Comparison of ENCODE assay signal across 1 cellular context in genomic region chr10:95785942-95786669, GRCh38.
A peak's percentile ranks its signal among the peaks of the same experiment; 100 is the strongest.
TF ChIP-seq lines count a peak whose summit lies in the region.

No MANE protein-coding gene starts in this region.

TF ChIP-seq in GM12878, 131 proteins besides CTCF, POLR2A, EP300 and RAD21 (continued from another document):
- peak; percentile 60; the same call in 1 of the 2 replicates for TF ChIP-seq MLLT1 (IDR thresholded peaks at IDR 0.05)
- TF ChIP-seq FOXM1 (IDR thresholded peaks at IDR 0.05; ENCODE audit: low read depth, low read length), result peak; percentile 25; the same call in 1 of the 2 replicates
- TF ChIP-seq GABPA (IDR thresholded peaks at IDR 0.05; ENCODE audit: low read depth), result no peak
- TF ChIP-seq, protein P1, sequence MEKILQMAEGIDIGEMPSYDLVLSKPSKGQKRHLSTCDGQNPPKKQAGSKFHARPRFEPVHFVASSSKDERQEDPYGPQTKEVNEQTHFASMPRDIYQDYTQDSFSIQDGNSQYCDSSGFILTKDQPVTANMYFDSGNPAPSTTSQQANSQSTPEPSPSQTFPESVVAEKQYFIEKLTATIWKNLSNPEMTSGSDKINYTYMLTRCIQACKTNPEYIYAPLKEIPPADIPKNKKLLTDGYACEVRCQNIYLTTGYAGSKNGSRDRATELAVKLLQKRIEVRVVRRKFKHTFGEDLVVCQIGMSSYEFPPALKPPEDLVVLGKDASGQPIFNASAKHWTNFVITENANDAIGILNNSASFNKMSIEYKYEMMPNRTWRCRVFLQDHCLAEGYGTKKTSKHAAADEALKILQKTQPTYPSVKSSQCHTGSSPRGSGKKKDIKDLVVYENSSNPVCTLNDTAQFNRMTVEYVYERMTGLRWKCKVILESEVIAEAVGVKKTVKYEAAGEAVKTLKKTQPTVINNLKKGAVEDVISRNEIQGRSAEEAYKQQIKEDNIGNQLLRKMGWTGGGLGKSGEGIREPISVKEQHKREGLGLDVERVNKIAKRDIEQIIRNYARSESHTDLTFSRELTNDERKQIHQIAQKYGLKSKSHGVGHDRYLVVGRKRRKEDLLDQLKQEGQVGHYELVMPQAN (conservative IDR thresholded peaks at IDR 0.05), result no peak
- TF ChIP-seq ETV6 (conservative IDR thresholded peaks at IDR 0.05 in 1 of 2, IDR thresholded peaks at IDR 0.05 in 1 of 2; ENCODE audit: borderline replicate concordance in 1 of 2, low read depth in 1 of 2), result 0 out of 4 replicates have a peak, but pooled peaks of 1 of the 2 experiments have one; percentile 13
- 0 out of 2 replicates have a peak, but pooled peaks have one; percentile 24 for TF ChIP-seq NBN (IDR thresholded peaks at IDR 0.05)
- TF ChIP-seq USF2 (IDR thresholded peaks at IDR 0.05; ENCODE audit: borderline replicate concordance, low read depth, low read length), result no peak
- peak; percentile 70 for TF ChIP-seq IKZF1 (conservative IDR thresholded peaks at IDR 0.05)
- peak; percentile 69; the same call in 1 of the 2 replicates for TF ChIP-seq POLR2AphosphoS5 (IDR thresholded peaks at IDR 0.05; ENCODE audit: low read length)
- no peak for TF ChIP-seq CREM (IDR thresholded peaks at IDR 0.05; ENCODE audit: low read depth)
- peak; percentile 57 for TF ChIP-seq DPF2 (IDR thresholded peaks at IDR 0.05)
- TF ChIP-seq ZNF207 (IDR thresholded peaks at IDR 0.05; ENCODE audit: borderline replicate concordance), result peak; percentile 30; the same call in 1 of the 2 replicates
- no peak for TF ChIP-seq CHD1 (IDR thresholded peaks at IDR 0.05; ENCODE audit: low read depth, low read length)
- TF ChIP-seq JUNB (IDR thresholded peaks at IDR 0.05), result peak; percentile 58
- TF ChIP-seq MEF2A (IDR thresholded peaks at IDR 0.05; ENCODE audit: insufficient read depth, low read depth, low read length), result no peak
- TF ChIP-seq USF1 (IDR thresholded peaks at IDR 0.05; ENCODE audit: borderline replicate concordance, extremely low read length, insufficient read depth, low read depth, low read length), result no peak
- no peak for TF ChIP-seq PAX5 (IDR thresholded peaks at IDR 0.05; ENCODE audit: borderline replicate concordance, low read depth, low read length)
- TF ChIP-seq, protein P2, sequence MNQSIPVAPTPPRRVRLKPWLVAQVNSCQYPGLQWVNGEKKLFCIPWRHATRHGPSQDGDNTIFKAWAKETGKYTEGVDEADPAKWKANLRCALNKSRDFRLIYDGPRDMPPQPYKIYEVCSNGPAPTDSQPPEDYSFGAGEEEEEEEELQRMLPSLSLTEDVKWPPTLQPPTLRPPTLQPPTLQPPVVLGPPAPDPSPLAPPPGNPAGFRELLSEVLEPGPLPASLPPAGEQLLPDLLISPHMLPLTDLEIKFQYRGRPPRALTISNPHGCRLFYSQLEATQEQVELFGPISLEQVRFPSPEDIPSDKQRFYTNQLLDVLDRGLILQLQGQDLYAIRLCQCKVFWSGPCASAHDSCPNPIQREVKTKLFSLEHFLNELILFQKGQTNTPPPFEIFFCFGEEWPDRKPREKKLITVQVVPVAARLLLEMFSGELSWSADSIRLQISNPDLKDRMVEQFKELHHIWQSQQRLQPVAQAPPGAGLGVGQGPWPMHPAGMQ (IDR thresholded peaks at IDR 0.05; ENCODE audit: borderline replicate concordance), result no peak
- TF ChIP-seq CBX5 (IDR thresholded peaks at IDR 0.05; ENCODE audit: low read depth), result no peak
- TF ChIP-seq NFYA (IDR thresholded peaks at IDR 0.05; ENCODE audit: borderline replicate concordance, low read depth, low read length), result no peak
- TF ChIP-seq KLF5 (IDR thresholded peaks at IDR 0.05; ENCODE audit: partially characterized antibody), result no peak
- TF ChIP-seq, protein P3, sequence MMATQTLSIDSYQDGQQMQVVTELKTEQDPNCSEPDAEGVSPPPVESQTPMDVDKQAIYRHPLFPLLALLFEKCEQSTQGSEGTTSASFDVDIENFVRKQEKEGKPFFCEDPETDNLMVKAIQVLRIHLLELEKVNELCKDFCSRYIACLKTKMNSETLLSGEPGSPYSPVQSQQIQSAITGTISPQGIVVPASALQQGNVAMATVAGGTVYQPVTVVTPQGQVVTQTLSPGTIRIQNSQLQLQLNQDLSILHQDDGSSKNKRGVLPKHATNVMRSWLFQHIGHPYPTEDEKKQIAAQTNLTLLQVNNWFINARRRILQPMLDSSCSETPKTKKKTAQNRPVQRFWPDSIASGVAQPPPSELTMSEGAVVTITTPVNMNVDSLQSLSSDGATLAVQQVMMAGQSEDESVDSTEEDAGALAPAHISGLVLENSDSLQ (IDR thresholded peaks at IDR 0.05), result no peak
- TF ChIP-seq RELA (IDR thresholded peaks at IDR 0.05; ENCODE audit: borderline replicate concordance, partially characterized antibody), result peak; percentile 18
- TF ChIP-seq TCF12 (IDR thresholded peaks at IDR 0.05; ENCODE audit: low read depth, low read length), result 0 out of 2 replicates have a peak, but pooled peaks have one; percentile 5
- peak; percentile 82 for TF ChIP-seq EED (IDR thresholded peaks at IDR 0.05; ENCODE audit: low read depth)
